In genomic region chr2:196287977-196288538, GRCh38 we compare ENCODE assay signal across 23 cellular contexts.
A peak's percentile ranks its signal among the peaks of the same experiment; 100 is the strongest.
DNase-seq lines count a peak whose midpoint lies in the region; ATAC-seq, FAIRE-seq and TF ChIP-seq lines count a peak whose summit lies in the region.
"Had no signal": no experiment of that assay in that cellular context is flagged by ENCODE, and none has a peak within 500 bp of the region (broad histone marks: within the 10 kb centered on the region; RNA-seq: fewer than 3 reads in every experiment).

No MANE protein-coding gene starts in this region.

- ATAC-seq in activated T-cell treated with anti-CD3 and anti-CD28 coated beads, Interleukin-2, amount 50 U/mL, for 72 hours (replicated peaks in 1 of 2), result no peak
- peak; percentile 6 for ATAC-seq in activated CD8-positive, alpha-beta T cell treated with anti-CD3 and anti-CD28 coated beads for 36 hours
- peak; percentile 20 for ATAC-seq in naive thymus-derived CD4-positive, alpha-beta T cell
- ATAC-seq: esophagus mucosa, left lobe of liver, Right ventricle myocardium inferior had no signal

- FAIRE-seq in GM12892 (lab: Jason Lieb, UNC), result peak; percentile 51
- FAIRE-seq: small intestine had no signal

- intact Hi-C loops in activated CD8-positive, alpha-beta T cell treated with anti-CD3 and anti-CD28 coated beads for 36 hours (cut with micrococcal nuclease), result no loop called here
- intact Hi-C loops in naive thymus-derived CD4-positive, alpha-beta T cell (cut with micrococcal nuclease), result no loop called here

- no peak overlapping the region for H3K4me3 ChIP-seq in naive thymus-derived CD4-positive, alpha-beta T cell (ENCODE audit: low read length)
- H3K4me3 ChIP-seq: cardiac muscle cell, coronary artery had no signal

- H3K27ac ChIP-seq in naive thymus-derived CD4-positive, alpha-beta T cell (ENCODE audit: low read depth, low read length), result no peak overlapping the region
- H3K27ac ChIP-seq: cardiac muscle cell, coronary artery had no signal

- no peaks in the 10 kb centered on the region for H3K36me3 ChIP-seq in naive thymus-derived CD4-positive, alpha-beta T cell (ENCODE audit: control insufficient read depth in 2 of 3, insufficient read depth in 3 of 3, low read length in 3 of 3)
- H3K36me3 ChIP-seq: cardiac muscle cell had no signal

- DNase-seq in activated T-cell treated with anti-CD3 and anti-CD28 coated beads, Interleukin-2, amount 50 U/mL, for 72 hours, result no peak
- no peak for DNase-seq in activated T-cell treated with anti-CD3 and anti-CD28 coated beads, Interleukin-2, amount 50 U/mL, for 48 hours
- DNase-seq in GM12892 (ENCODE audit: insufficient read length) (no peak), EL (no peak), superior temporal gyrus (ENCODE audit: extremely low spot score) (no peak), SIG-M5 (lab: John Stamatoyannopoulos, UW) (no peak)
- DNase-seq in activated CD8-positive, alpha-beta T cell treated with anti-CD3 and anti-CD28 coated beads for 36 hours, result no peak
- no peak for DNase-seq in naive thymus-derived CD4-positive, alpha-beta T cell
- DNase-seq: foreskin melanocyte; HFFc6; NCI-H1092 treated with DMSO at 0.1 percent for 48 hours; NCI-H1930; NCI-H226; NCI-H82; occipital lobe; OCI-M1; small intestine; stimulated activated CD4-positive, alpha-beta T cell treated with anti-CD3 and anti-CD28 coated beads, Interleukin-1b, Interleukin-23, amount 100 ng/mL, for 48 hours had no signal

- no peaks in the 10 kb centered on the region for H3K9me3 ChIP-seq in naive thymus-derived CD4-positive, alpha-beta T cell (ENCODE audit: control insufficient read depth in 2 of 3, low read length in 3 of 3)

- H3K4me1 ChIP-seq in naive thymus-derived CD4-positive, alpha-beta T cell (ENCODE audit: control insufficient read depth in 2 of 2, insufficient read depth in 2 of 2, low read length in 2 of 2), result peaks cover 6 to 10% of the 10 kb centered on the region in 2 donors

- TF ChIP-seq CTCF in activated CD8-positive, alpha-beta T cell treated with anti-CD3 and anti-CD28 coated beads for 36 hours (IDR thresholded peaks at IDR 0.05), result no peak

- POLR2A ChIA-PET in activated CD8-positive, alpha-beta T cell treated with anti-CD3 and anti-CD28 coated beads for 36 hours (lab: Charles Lee), result no interaction called here
- POLR2A ChIA-PET in naive thymus-derived CD4-positive, alpha-beta T cell (lab: Charles Lee), result no interaction called here

- H3K36me3 Mint-ChIP-seq in activated T-cell treated with anti-CD3 and anti-CD28 coated beads, Interleukin-2, amount 50 U/mL, for 72 hours (ENCODE audit: insufficient read depth in 2 of 2), result no peaks in the 10 kb centered on the region
- H3K36me3 Mint-ChIP-seq in activated CD8-positive, alpha-beta T cell treated with anti-CD3 and anti-CD28 coated beads for 36 hours (ENCODE audit: low read depth), result no peaks in the 10 kb centered on the region
- H3K36me3 Mint-ChIP-seq in naive thymus-derived CD4-positive, alpha-beta T cell, result peaks cover 0 to 12% (median 0%) of the 10 kb centered on the region in 5 donors

- peaks cover 0 to under 1% of the 10 kb centered on the region in 2 donors for H3K9me3 Mint-ChIP-seq in activated T-cell treated with anti-CD3 and anti-CD28 coated beads, Interleukin-2, amount 50 U/mL, for 72 hours
- no peaks in the 10 kb centered on the region for H3K9me3 Mint-ChIP-seq in activated CD8-positive, alpha-beta T cell treated with anti-CD3 and anti-CD28 coated beads for 36 hours
- no peaks in the 10 kb centered on the region for H3K9me3 Mint-ChIP-seq in naive thymus-derived CD4-positive, alpha-beta T cell
- H3K9me3 Mint-ChIP-seq: HFFc6 had no signal

- H3K27ac Mint-ChIP-seq in activated T-cell treated with anti-CD3 and anti-CD28 coated beads, Interleukin-2, amount 50 U/mL, for 72 hours, result peak overlapping the region; percentile 22
- peak overlapping the region; percentile 72 for H3K27ac Mint-ChIP-seq in activated CD8-positive, alpha-beta T cell treated with anti-CD3 and anti-CD28 coated beads for 36 hours
- peak overlapping the region in 5 of 9 donors; percentile 0 to 57 (median 4) for H3K27ac Mint-ChIP-seq in naive thymus-derived CD4-positive, alpha-beta T cell
- H3K27ac Mint-ChIP-seq: HFFc6 had no signal

- TF ChIP-seq POLR2A in GM12892 (IDR thresholded peaks at IDR 0.05; ENCODE audit: low read depth, low read length), result no peak

- H3K4me1 Mint-ChIP-seq in activated T-cell treated with anti-CD3 and anti-CD28 coated beads, Interleukin-2, amount 50 U/mL, for 72 hours (ENCODE audit: low read depth), result peaks cover 88% of the 10 kb centered on the region
- peaks cover 53% of the 10 kb centered on the region for H3K4me1 Mint-ChIP-seq in activated CD8-positive, alpha-beta T cell treated with anti-CD3 and anti-CD28 coated beads for 36 hours (ENCODE audit: low read depth)
- peaks cover 25 to 84% (median 54%) of the 10 kb centered on the region in 7 donors for H3K4me1 Mint-ChIP-seq in naive thymus-derived CD4-positive, alpha-beta T cell

- H3K4me3 Mint-ChIP-seq in activated T-cell treated with anti-CD3 and anti-CD28 coated beads, Interleukin-2, amount 50 U/mL, for 72 hours, result peak overlapping the region; percentile 4 to 49
- H3K4me3 Mint-ChIP-seq in activated CD8-positive, alpha-beta T cell treated with anti-CD3 and anti-CD28 coated beads for 36 hours, result peak overlapping the region; percentile 9
- H3K4me3 Mint-ChIP-seq in naive thymus-derived CD4-positive, alpha-beta T cell, result peak overlapping the region in 7 of 10 donors; percentile 53 to 78 (median 58)
- H3K4me3 Mint-ChIP-seq: HFFc6 had no signal

- H3K27me3 Mint-ChIP-seq in activated T-cell treated with anti-CD3 and anti-CD28 coated beads, Interleukin-2, amount 50 U/mL, for 72 hours (ENCODE audit: low read depth), result no peaks in the 10 kb centered on the region
- no peaks in the 10 kb centered on the region for H3K27me3 Mint-ChIP-seq in activated CD8-positive, alpha-beta T cell treated with anti-CD3 and anti-CD28 coated beads for 36 hours
- H3K27me3 Mint-ChIP-seq in naive thymus-derived CD4-positive, alpha-beta T cell, result no peaks in the 10 kb centered on the region

- no peaks in the 10 kb centered on the region for H3K27me3 ChIP-seq in naive thymus-derived CD4-positive, alpha-beta T cell (ENCODE audit: control insufficient read depth in 2 of 2, insufficient read depth in 2 of 2, low read length in 2 of 2)
- H3K27me3 ChIP-seq: cardiac muscle cell had no signal

- CTCF ChIA-PET in activated CD8-positive, alpha-beta T cell treated with anti-CD3 and anti-CD28 coated beads for 36 hours (lab: Charles Lee), result no interaction called here
- CTCF ChIA-PET in naive thymus-derived CD4-positive, alpha-beta T cell (lab: Charles Lee), result no interaction called here

Comparison
In these comparisons a context has a peak if more than half of its experiments do, and no peak if none do; other contexts are left out.
1. ATAC-seq: peak in activated CD8-positive, alpha-beta T cell treated with anti-CD3 and anti-CD28 coated beads for 36 hours (single experiment) and naive thymus-derived CD4-positive, alpha-beta T cell (single experiment); none in activated T-cell treated with anti-CD3 and anti-CD28 coated beads, Interleukin-2, amount 50 U/mL, for 72 hours (0 of 2).
2. H3K27ac Mint-ChIP-seq: peak in every context shown above with its lines; median percentile 72 in activated CD8-positive, alpha-beta T cell treated with anti-CD3 and anti-CD28 coated beads for 36 hours; 22 in activated T-cell treated with anti-CD3 and anti-CD28 coated beads, Interleukin-2, amount 50 U/mL, for 72 hours; 4 in naive thymus-derived CD4-positive, alpha-beta T cell.
3. Peak in every context shown above with its lines, with median percentiles within 50 percentile points of each other: H3K4me3 Mint-ChIP-seq.